In genomic region chr2:96960271-96960955, GRCh38 we compare ENCODE assay signal across 8 cellular contexts. TPM values are rescaled to one million over a fixed set of nuclear protein-coding genes. Genes with fewer than 3 reads are reported as not detected.
DNase-seq lines count a peak whose midpoint lies in the region; ATAC-seq and TF ChIP-seq lines count a peak whose summit lies in the region.

No MANE protein-coding gene starts in this region.

- ATAC-seq in HG03108 (IDR thresholded peaks at IDR 0.05; ENCODE audit: unreplicated experiment) (peak; percentile 79), HG03139 (IDR thresholded peaks at IDR 0.05; ENCODE audit: unreplicated experiment) (no peak)

- peak; percentile 97 for TF ChIP-seq CTCF in GM12864 (IDR thresholded peaks at IDR 0.05; ENCODE audit: low read depth, low read length, missing control alignments)

- DNase-seq in GM12864 (ENCODE audit: low read depth) (peak; percentile 39), NCI-H460 (ENCODE audit: extremely low read depth, low read depth) (peak; percentile 72), caudate nucleus (lab: John Stamatoyannopoulos, UW) (peak in 59 of 61 donors; percentile 30 to 96 (median 76)), kidney glomerular epithelial cell (lab: John Stamatoyannopoulos, UW) (peak; percentile 64)
- DNase-seq in activated CD4-positive, CD25-positive, alpha-beta regulatory T cell treated with anti-CD3 and anti-CD28 coated beads, Interleukin-2, amount 50 U/mL, for 72 hours: peak; percentile 79
- DNase-seq in stimulated activated CD4-positive, alpha-beta T cell treated with anti-CD3 and anti-CD28 coated beads, Interleukin-2, amount 100 ng/mL, for 4 hours (ENCODE audit: low read depth): peak; percentile 74

- no peak overlapping the region for H3K4me3 ChIP-seq in GM12864 (ENCODE audit: low read depth, low read length)

- H3K27ac ChIP-seq in caudate nucleus (ENCODE audit: low read depth, low read length): no peak overlapping the region

RNA-seq across cellular contexts. Expression of gene FAM178B, which starts 26.0 kb away (rescaled TPM):
- not detected in 2 replicates for total RNA-seq in NCI-H460 (2014; rRNA removed; shearing (Covaris generic))
- not detected in 2 replicates for polyA plus RNA-seq in NCI-H460 (2014; cell fraction: nucleus; rRNA removed)
